In the genomic region with DNA sequence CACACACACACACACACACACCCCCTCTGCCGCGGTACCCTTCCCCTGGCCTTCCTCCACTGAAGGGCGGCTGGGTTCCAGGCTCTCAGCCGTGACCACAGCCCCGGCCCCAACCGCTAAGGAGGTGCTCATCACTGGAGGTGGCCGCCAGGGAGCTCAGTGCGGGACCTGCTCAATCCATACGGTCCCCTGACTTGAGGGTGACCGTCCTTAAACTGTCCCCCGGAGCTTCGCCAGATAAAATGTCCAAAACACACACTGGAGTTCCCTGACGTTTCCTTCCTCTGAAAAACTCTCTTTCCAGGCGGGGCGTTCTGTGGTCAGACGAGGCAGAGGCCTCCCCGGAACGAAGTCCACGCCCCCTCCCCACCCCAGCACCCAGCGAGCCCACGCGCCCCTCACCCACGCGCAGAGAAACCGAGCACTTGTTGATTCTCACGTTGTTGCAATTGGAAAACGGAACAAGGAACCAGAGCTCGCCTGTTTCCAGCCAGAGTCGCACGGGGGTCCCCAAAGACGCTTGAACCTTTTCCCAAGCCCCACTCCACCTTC, we compare ENCODE assay signal across 8 cellular contexts. TPM values are rescaled to one million over a fixed set of nuclear protein-coding genes. Genes with fewer than 3 reads are reported as not detected.
DNase-seq lines count a peak whose midpoint lies in the region; ATAC-seq and TF ChIP-seq lines count a peak whose summit lies in the region.

No MANE protein-coding gene starts in this region.

- no peaks in the 10 kb centered on the region for H3K9me3 Mint-ChIP-seq in activated T-cell treated with anti-CD3 and anti-CD28 coated beads, Interleukin-2, amount 50 U/mL, for 72 hours
- no peaks in the 10 kb centered on the region for H3K9me3 Mint-ChIP-seq in osteocyte (ENCODE audit: unreplicated experiment)

- peaks cover 16 to 27% of the 10 kb centered on the region in 2 donors for H3K36me3 Mint-ChIP-seq in activated T-cell treated with anti-CD3 and anti-CD28 coated beads, Interleukin-2, amount 50 U/mL, for 72 hours (ENCODE audit: insufficient read depth in 2 of 2)
- H3K36me3 Mint-ChIP-seq in osteocyte (ENCODE audit: unreplicated experiment) = no peaks in the 10 kb centered on the region

- H3K79me2 ChIP-seq in Loucy (ENCODE audit: insufficient read depth, low read length) = peaks cover 35% of the 10 kb centered on the region

- peaks cover 79% of the 10 kb centered on the region for H3K4me1 Mint-ChIP-seq in activated T-cell treated with anti-CD3 and anti-CD28 coated beads, Interleukin-2, amount 50 U/mL, for 72 hours (ENCODE audit: low read depth)
- H3K4me1 Mint-ChIP-seq in osteocyte (ENCODE audit: unreplicated experiment) = peaks cover 59% of the 10 kb centered on the region

- DNase-seq in GM12864 (ENCODE audit: low read depth) (no peak), foreskin melanocyte (peak; percentile 78), osteocyte (ENCODE audit: extremely low spot score, unreplicated experiment) (no peak), hepatic stellate cell (ENCODE audit: low spot score) (no peak)
- peak; percentile 60 to 63 for DNase-seq in activated T-cell treated with anti-CD3 and anti-CD28 coated beads, Interleukin-2, amount 50 U/mL, for 72 hours

- peak overlapping the region; percentile 96 for H3K4me3 ChIP-seq in GM12864 (ENCODE audit: low read depth, low read length)
- no peak overlapping the region for H3K4me3 ChIP-seq in Loucy (ENCODE audit: low read length, poor library complexity, severe bottlenecking)

- no peaks in the 10 kb centered on the region for H3K27me3 ChIP-seq in Loucy (ENCODE audit: insufficient read depth, low read length, poor library complexity, severe bottlenecking)

- peak overlapping the region; percentile 21 for H3K9ac ChIP-seq in Loucy (ENCODE audit: low read depth, low read length, poor library complexity, severe bottlenecking)

- H3K4me3 Mint-ChIP-seq in activated T-cell treated with anti-CD3 and anti-CD28 coated beads, Interleukin-2, amount 50 U/mL, for 72 hours = peak overlapping the region; percentile 96 to 100
- peak overlapping the region; percentile 82 for H3K4me3 Mint-ChIP-seq in osteocyte (ENCODE audit: unreplicated experiment)

- ATAC-seq in activated T-cell treated with anti-CD3 and anti-CD28 coated beads, Interleukin-2, amount 50 U/mL, for 72 hours (replicated peaks in 1 of 2) = peak; percentile 27 to 42
- ATAC-seq in HG03280 (IDR thresholded peaks at IDR 0.05; ENCODE audit: unreplicated experiment) (no peak), GM21576 (IDR thresholded peaks at IDR 0.05; ENCODE audit: unreplicated experiment) (no peak)

- peaks cover 79% of the 10 kb centered on the region for H3K4me1 ChIP-seq in Loucy (ENCODE audit: insufficient read depth, low read length, poor library complexity, severe bottlenecking)

- no peaks in the 10 kb centered on the region for H3K27me3 Mint-ChIP-seq in activated T-cell treated with anti-CD3 and anti-CD28 coated beads, Interleukin-2, amount 50 U/mL, for 72 hours (ENCODE audit: low read depth)
- no peaks in the 10 kb centered on the region for H3K27me3 Mint-ChIP-seq in osteocyte (ENCODE audit: unreplicated experiment)

- no peaks in the 10 kb centered on the region for H3K36me3 ChIP-seq in Loucy (ENCODE audit: insufficient read depth, low read length)

- TF ChIP-seq CTCF in GM12864 (IDR thresholded peaks at IDR 0.05; ENCODE audit: low read depth, low read length, missing control alignments) (no peak), Loucy (conservative IDR thresholded peaks at IDR 0.05; ENCODE audit: low read length) (no peak), osteocyte (IDR thresholded peaks at IDR 0.05) (no peak)

- H3K9me2 ChIP-seq in Loucy (replicated peaks; ENCODE audit: low read depth, low read length) = no peaks in the 10 kb centered on the region

- peak overlapping the region; percentile 25 for H3K4me2 ChIP-seq in Loucy (ENCODE audit: low read depth, low read length, poor library complexity, severe bottlenecking)

- H3K9me3 ChIP-seq in Loucy (ENCODE audit: insufficient read depth, low read depth, low read length) = no peaks in the 10 kb centered on the region

- H4K20me1 ChIP-seq in Loucy (ENCODE audit: insufficient read depth, low read length, poor library complexity, severe bottlenecking) = no peaks in the 10 kb centered on the region

- peak overlapping the region; percentile 94 for H3K27ac Mint-ChIP-seq in activated T-cell treated with anti-CD3 and anti-CD28 coated beads, Interleukin-2, amount 50 U/mL, for 72 hours
- peak overlapping the region; percentile 86 for H3K27ac Mint-ChIP-seq in osteocyte (ENCODE audit: unreplicated experiment)

- H2AFZ ChIP-seq in Loucy (ENCODE audit: low read length) = no peak overlapping the region

- H3F3A ChIP-seq in Loucy (ENCODE audit: low read depth) = no peaks in the 10 kb centered on the region

RNA-seq across cellular contexts. Expression of a gene that starts 1.4 kb away (rescaled TPM):
- total RNA-seq in activated T-cell treated with anti-CD3 and anti-CD28 coated beads, Interleukin-2, amount 50 U/mL, for 72 hours = 100 to 1,000 TPM; 101 to 107 TPM
- total RNA-seq in osteocyte = 13.8 and 18.6 TPM in 2 replicates

Comparison
In these comparisons a context has a peak if more than half of its experiments do, and no peak if none do; other contexts are left out.
1. DNase-seq: peak in activated T-cell treated with anti-CD3 and anti-CD28 coated beads, Interleukin-2, amount 50 U/mL, for 72 hours (2 of 2) and foreskin melanocyte (single experiment); none in GM12864 (single experiment), osteocyte (single experiment) and hepatic stellate cell (single experiment).
2. ATAC-seq: peak in activated T-cell treated with anti-CD3 and anti-CD28 coated beads, Interleukin-2, amount 50 U/mL, for 72 hours (2 of 2); none in HG03280 (single experiment) and GM21576 (single experiment).